ENCODE assay signal across 8 cellular contexts in genomic region chr1:41381691-41382530, GRCh38. TPM values are rescaled to one million over a fixed set of nuclear protein-coding genes. Genes with fewer than 3 reads are reported as not detected.
DNase-seq lines count a peak whose midpoint lies in the region; ATAC-seq and TF ChIP-seq lines count a peak whose summit lies in the region.

No MANE protein-coding gene starts in this region.

- peaks cover 0 to 5% (median 0%) of the 10 kb centered on the region in 3 donors for H3K36me3 ChIP-seq in esophagus squamous epithelium

- ATAC-seq in naive thymus-derived CD8-positive, alpha-beta T cell: peak; percentile 85 to 86
- no peak for ATAC-seq in GM18907 (IDR thresholded peaks at IDR 0.05; ENCODE audit: unreplicated experiment)

- TF ChIP-seq CTCF in esophagus squamous epithelium (IDR thresholded peaks at IDR 0.05): peak in 1 of 6 experiments; percentile 14

- POLR2A ChIA-PET in naive thymus-derived CD8-positive, alpha-beta T cell (lab: Charles Lee): interaction anchor here (0.6 to 1.4 kb wide), 3 partner anchors 9 to 506 kb away, joined by 3 to 7 read pairs (median 4); no protein-coding TSS in a partner anchor

- DNase-seq in NOMO-1 (lab: John Stamatoyannopoulos, UW; ENCODE audit: unreplicated experiment in 2 of 2) (peak; percentile 52 to 70), NOMO-1 treated with dmso at 0.1 percent for 144 hours (lab: John Stamatoyannopoulos, UW; ENCODE audit: unreplicated experiment) (no peak), esophagus squamous epithelium (lab: John Stamatoyannopoulos, UW) (no peak), RPMI8226 (no peak), HUDEP-2 (lab: John Stamatoyannopoulos, UW; ENCODE audit: unreplicated experiment in 76 of 76) (no peak)
- DNase-seq in activated CD8-positive, alpha-beta memory T cell treated with anti-CD3 and anti-CD28 coated beads, Interleukin-2, amount 50 U/mL, for 4 hours: peak; percentile 67
- DNase-seq in naive thymus-derived CD8-positive, alpha-beta T cell: peak in 8 of 10 donors; percentile 29 to 72 (median 42)

- peak overlapping the region; percentile 73 to 90 (median 87) for H3K4me3 Mint-ChIP-seq in naive thymus-derived CD8-positive, alpha-beta T cell

- H3K27ac Mint-ChIP-seq in naive thymus-derived CD8-positive, alpha-beta T cell: peak overlapping the region in 4 of 10 donors; percentile 11 to 83 (median 83)

- H3K36me3 Mint-ChIP-seq in naive thymus-derived CD8-positive, alpha-beta T cell: no peaks in the 10 kb centered on the region

- H3K9me3 Mint-ChIP-seq in naive thymus-derived CD8-positive, alpha-beta T cell: peaks cover 0 to 1% (median 0%) of the 10 kb centered on the region in 9 donors

- intact Hi-C loops in esophagus squamous epithelium (cut with DNase I): no loop called here

- peaks cover 40 to 61% (median 48%) of the 10 kb centered on the region in 5 donors for H3K27me3 Mint-ChIP-seq in naive thymus-derived CD8-positive, alpha-beta T cell

- H3K27me3 ChIP-seq in esophagus squamous epithelium: peaks cover 0 to 66% (median 0%) of the 10 kb centered on the region in 4 donors

- peaks cover 6 to 55% (median 10%) of the 10 kb centered on the region in 3 donors for H3K4me1 ChIP-seq in esophagus squamous epithelium

- WGBS in esophagus squamous epithelium, 2 donors: 5% methylated on average over 16 of the region's 120 CpGs; no CpG with 5 or more reads in 1 of the 2 donors

- H3K27ac ChIP-seq in esophagus squamous epithelium: peak overlapping the region; percentile 71 to 97 (median 88)

- peaks cover 7 to 19% (median 15%) of the 10 kb centered on the region in 4 donors for H3K4me1 Mint-ChIP-seq in naive thymus-derived CD8-positive, alpha-beta T cell

- no peaks in the 10 kb centered on the region for H3K9me3 ChIP-seq in esophagus squamous epithelium

- peak overlapping the region; percentile 41 to 76 (median 55) for H3K4me3 ChIP-seq in esophagus squamous epithelium

- TF ChIP-seq POLR2A in esophagus squamous epithelium (IDR thresholded peaks at IDR 0.05): peak in 1 of 4 donors; percentile 34

RNA-seq across cellular contexts. Expression of gene FOXO6, which starts 20.7 kb away (rescaled TPM):
- under 1 TPM in 3 of 4 donors, not detected in 1; 0.18 to 0.53 (median 0.38) TPM for total RNA-seq in esophagus squamous epithelium
- under 1 TPM in 1 of 2 experiments, not detected in 1; 0.19 TPM for total RNA-seq in naive thymus-derived CD8-positive, alpha-beta T cell
- polyA plus RNA-seq in naive thymus-derived CD8-positive, alpha-beta T cell: not detected

Comparison
In these comparisons a context has a peak if more than half of its experiments do, and no peak if none do; other contexts are left out.
1. DNase-seq: peak in NOMO-1 (2 of 2), activated CD8-positive, alpha-beta memory T cell treated with anti-CD3 and anti-CD28 coated beads, Interleukin-2, amount 50 U/mL, for 4 hours (single experiment) and naive thymus-derived CD8-positive, alpha-beta T cell (8 of 10); none in NOMO-1 treated with dmso at 0.1 percent for 144 hours (single experiment), esophagus squamous epithelium (single experiment), RPMI8226 (single experiment) and HUDEP-2 (0 of 76).